20 cellular contexts compared by ENCODE assay signal in the genomic region with DNA sequence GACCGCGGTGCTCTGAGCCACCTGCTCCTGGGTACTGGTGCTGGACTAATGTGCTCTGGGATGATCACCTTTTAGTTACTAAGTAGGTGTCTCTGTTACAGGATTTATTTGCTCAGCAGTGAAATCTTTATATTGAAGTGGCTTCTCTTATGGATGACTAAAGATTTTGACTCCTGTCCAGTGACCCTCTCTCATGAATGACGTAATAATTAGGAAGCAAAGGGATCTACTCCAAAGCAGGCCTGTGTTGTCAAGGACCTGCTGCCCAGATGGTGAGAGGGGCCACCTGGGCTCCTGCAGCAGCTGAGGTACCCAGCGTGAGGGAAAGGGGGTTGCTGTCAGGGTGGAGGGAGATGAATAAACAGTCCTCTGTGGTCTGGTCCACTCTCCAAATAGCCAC.
DNase-seq lines count a peak whose midpoint lies in the region; ATAC-seq and TF ChIP-seq lines count a peak whose summit lies in the region.
"Had no signal": no experiment of that assay in that cellular context is flagged by ENCODE, and none has a peak within 500 bp of the region (broad histone marks: within the 10 kb centered on the region; RNA-seq: fewer than 3 reads in every experiment).

No MANE protein-coding gene starts in this region.

- H2AFZ ChIP-seq in fibroblast of lung (ENCODE audit: low read length) = no peak overlapping the region
- no peak overlapping the region for H2AFZ ChIP-seq in GM23338
- H2AFZ ChIP-seq: PC-9 had no signal

- H3K27me3 Mint-ChIP-seq in GM23338 (ENCODE audit: insufficient read depth, low read depth, poor library complexity) = no peaks in the 10 kb centered on the region

- no peaks in the 10 kb centered on the region for H4K20me1 ChIP-seq in fibroblast of lung (ENCODE audit: control insufficient read depth, extremely low read depth, insufficient read depth, low read length)
- H4K20me1 ChIP-seq in GM23338 (replicated peaks; ENCODE audit: insufficient read depth) = no peaks in the 10 kb centered on the region
- H4K20me1 ChIP-seq: BLaER1 had no signal

- no peaks in the 10 kb centered on the region for H3K36me3 Mint-ChIP-seq in GM23338 (ENCODE audit: low read depth)
- H3K36me3 Mint-ChIP-seq: CD4-positive, alpha-beta memory T cell had no signal

- H3K27me3 ChIP-seq in fibroblast of lung (ENCODE audit: control insufficient read depth, insufficient read depth, low read length) = no peaks in the 10 kb centered on the region
- no peaks in the 10 kb centered on the region for H3K27me3 ChIP-seq in GM23338 (ENCODE audit: insufficient read depth)
- H3K27me3 ChIP-seq: BLaER1, SJSA1 had no signal

- no peak for ATAC-seq in GM23338
- ATAC-seq in GM18867 (IDR thresholded peaks at IDR 0.05; ENCODE audit: unreplicated experiment) = no peak
- ATAC-seq: K562 had no signal

- H3K36me3 ChIP-seq in fibroblast of lung (ENCODE audit: control insufficient read depth, insufficient read depth, low read length) (no peaks in the 10 kb centered on the region), GM23338 (ENCODE audit: insufficient read depth) (no peaks in the 10 kb centered on the region)
- H3K36me3 ChIP-seq: BLaER1, SJSA1 had no signal

- TF ChIP-seq CTCF in fibroblast of lung (conservative IDR thresholded peaks at IDR 0.05 in 1 of 2, IDR thresholded peaks at IDR 0.05 in 1 of 2; ENCODE audit: low read depth in 1 of 2, low read length in 2 of 2) (no peak), GM23338 (conservative IDR thresholded peaks at IDR 0.05; ENCODE audit: low read depth in 2 of 2) (no peak)

- no peak overlapping the region for H3K27ac Mint-ChIP-seq in GM23338
- H3K27ac Mint-ChIP-seq: CD4-positive, alpha-beta memory T cell had no signal

- no peak overlapping the region for H3K4me2 ChIP-seq in fibroblast of lung (ENCODE audit: extremely low read depth, insufficient read depth, low read length)
- no peak overlapping the region for H3K4me2 ChIP-seq in GM23338
- H3K4me2 ChIP-seq: BLaER1, PC-9 had no signal

- no peaks in the 10 kb centered on the region for H3K79me2 ChIP-seq in fibroblast of lung (ENCODE audit: control insufficient read depth, insufficient read depth, low read length)
- no peaks in the 10 kb centered on the region for H3K79me2 ChIP-seq in GM23338 (replicated peaks; ENCODE audit: insufficient read depth)

- H3K9ac ChIP-seq in fibroblast of lung (ENCODE audit: insufficient read depth, low read length) = no peak overlapping the region
- H3K9ac ChIP-seq: BLaER1 had no signal

- H3K4me1 Mint-ChIP-seq in GM23338 = no peaks in the 10 kb centered on the region
- H3K4me1 Mint-ChIP-seq: CD4-positive, alpha-beta memory T cell had no signal

- no peaks in the 10 kb centered on the region for H3K9me3 ChIP-seq in fibroblast of lung (ENCODE audit: control insufficient read depth, insufficient read depth, low read depth, low read length)
- H3K9me3 ChIP-seq: BLaER1, SJSA1 had no signal

- DNase-seq in NCI-H510A treated with DMSO at 0.1 percent for 48 hours (lab: John Stamatoyannopoulos, UW) (peak; percentile 82), NCI-H510A (lab: John Stamatoyannopoulos, UW) (no peak), DMS79 (lab: John Stamatoyannopoulos, UW) (peak; percentile 53), NCI-H524 (lab: John Stamatoyannopoulos, UW) (peak; percentile 64 to 85), fibroblast of lung (ENCODE audit: low read depth in 2 of 2) (peak; percentile 5 to 28), GM23338 (ENCODE audit: low spot score) (no peak)
- no peak for DNase-seq in activated CD4-positive, CD25-positive, alpha-beta regulatory T cell treated with anti-CD3 and anti-CD28 coated beads, Interleukin-2, amount 50 U/mL, for 72 hours
- DNase-seq: Calu3; CD4-positive, alpha-beta memory T cell; NCI-H1105 treated with DMSO at 0.1 percent for 48 hours; NCI-H187; NCI-H2227 treated with DMSO at 0.1 percent for 48 hours; NCI-H774; PC-9; SW 1271; T-helper 2 cell had no signal

- no peaks in the 10 kb centered on the region for H3F3A ChIP-seq in GM23338 (replicated peaks; ENCODE audit: low read depth)

- H3K4me3 Mint-ChIP-seq in GM23338 = no peak overlapping the region
- H3K4me3 Mint-ChIP-seq: CD4-positive, alpha-beta memory T cell had no signal

- H3K9me2 ChIP-seq in GM23338 (ENCODE audit: insufficient read depth) = no peaks in the 10 kb centered on the region

- H3K9me3 Mint-ChIP-seq in GM23338 = no peaks in the 10 kb centered on the region

- H3K27ac ChIP-seq in fibroblast of lung (ENCODE audit: insufficient read depth, low read length) (no peak overlapping the region), GM23338 (ENCODE audit: low read depth) (no peak overlapping the region)
- H3K27ac ChIP-seq: BLaER1, PC-9, SJSA1 had no signal

- H3K4me3 ChIP-seq in fibroblast of lung (replicated peaks in 1 of 4; ENCODE audit: control extremely low read depth in 1 of 4, insufficient read depth in 1 of 4, low read depth in 3 of 4, low read length in 4 of 4) = no peak overlapping the region
- no peak overlapping the region for H3K4me3 ChIP-seq in GM23338
- H3K4me3 ChIP-seq: BLaER1, K562, PC-9, SJSA1 had no signal

- H3K4me1 ChIP-seq in fibroblast of lung (ENCODE audit: control insufficient read depth, extremely low read depth, insufficient read depth, low read length) = no peaks in the 10 kb centered on the region
- H3K4me1 ChIP-seq in GM23338 (ENCODE audit: insufficient read depth) = no peaks in the 10 kb centered on the region
- H3K4me1 ChIP-seq: SJSA1 had no signal

TF ChIP-seq in GM23338, 12 proteins besides CTCF, POLR2A, EP300 and RAD21 (continues in another document):
- TF ChIP-seq NANOG (IDR thresholded peaks at IDR 0.05; ENCODE audit: borderline replicate concordance) (no peak), EZH2 (IDR thresholded peaks at IDR 0.05; ENCODE audit: low read depth, unreplicated experiment) (no peak), REST (IDR thresholded peaks at IDR 0.05; ENCODE audit: unreplicated experiment) (no peak)

Comparison
In these comparisons a context has a peak if more than half of its experiments do, and no peak if none do; other contexts are left out.
1. DNase-seq: peak in NCI-H510A treated with DMSO at 0.1 percent for 48 hours (single experiment), DMS79 (single experiment), NCI-H524 (2 of 2) and fibroblast of lung (2 of 2); none in NCI-H510A (single experiment), activated CD4-positive, CD25-positive, alpha-beta regulatory T cell treated with anti-CD3 and anti-CD28 coated beads, Interleukin-2, amount 50 U/mL, for 72 hours (single experiment) and GM23338 (single experiment).